1 cellular context compared by ENCODE assay signal in genomic region chr19:49684251-49684982, GRCh38.
TF ChIP-seq lines count a peak whose summit lies in the region.

No MANE protein-coding gene starts in this region.

TF ChIP-seq in HCT116, 20 proteins besides CTCF, POLR2A, EP300 and RAD21 (continued from another document):
- no peak for TF ChIP-seq YY1 (IDR thresholded peaks at IDR 0.05; ENCODE audit: extremely low read depth, insufficient replicate concordance, low read depth, low read length)
- TF ChIP-seq TCF7L2 (IDR thresholded peaks at IDR 0.05; ENCODE audit: borderline replicate concordance, extremely low read depth, insufficient read depth, insufficient read length), result no peak
- no peak for TF ChIP-seq REST (IDR thresholded peaks at IDR 0.05; ENCODE audit: low read depth)
- TF ChIP-seq FOSL1 (IDR thresholded peaks at IDR 0.05; ENCODE audit: low read depth), result no peak
- no peak for TF ChIP-seq EGR1 (IDR thresholded peaks at IDR 0.05; ENCODE audit: low read depth)
TF ChIP-seq in HCT116: peak in this region for 0.
